15 cellular contexts compared by ENCODE assay signal in genomic region chr1:55618203-55618602, GRCh38.
DNase-seq lines count a peak whose midpoint lies in the region; ATAC-seq and TF ChIP-seq lines count a peak whose summit lies in the region.
"Had no signal": no experiment of that assay in that cellular context is flagged by ENCODE, and none has a peak within 500 bp of the region (broad histone marks: within the 10 kb centered on the region; RNA-seq: fewer than 3 reads in every experiment).

No MANE protein-coding gene starts in this region.

- TF ChIP-seq CTCF in gastroesophageal sphincter (IDR thresholded peaks at IDR 0.05) = no peak

- peaks cover 0 to 10% (median 2%) of the 10 kb centered on the region in 3 donors for H3K9me3 ChIP-seq in gastroesophageal sphincter

- no peak for TF ChIP-seq POLR2A in gastroesophageal sphincter (IDR thresholded peaks at IDR 0.05)

- no peak overlapping the region for H3K27ac Mint-ChIP-seq in T-helper 2 cell treated with Interferon-gamma antibody and Interleukin-4, amounts not matched to agents 5 μg/mL and 100 μg/mL, for 36 hours
- H3K27ac Mint-ChIP-seq: CD4-positive, CD25-positive, alpha-beta regulatory T cell; HFFc6 had no signal

- H3K4me1 Mint-ChIP-seq in T-helper 2 cell treated with Interferon-gamma antibody and Interleukin-4, amounts not matched to agents 5 μg/mL and 100 μg/mL, for 36 hours (ENCODE audit: low read depth) = no peaks in the 10 kb centered on the region

- intact Hi-C loops in left colon (cut with DNase I, micrococcal nuclease) = no loop called here
- intact Hi-C loops in sciatic nerve (cut with DNase I) = no loop called here

- no peak for TF ChIP-seq EP300 in gastroesophageal sphincter (IDR thresholded peaks at IDR 0.05)

- WGBS in gastroesophageal sphincter (ENCODE audit: low coverage in 1 of 2), 2 donors = 100% methylated on average over 1 of the region's 1 CpG

- no peaks in the 10 kb centered on the region for H3K27me3 Mint-ChIP-seq in T-helper 2 cell treated with Interferon-gamma antibody and Interleukin-4, amounts not matched to agents 5 μg/mL and 100 μg/mL, for 36 hours (ENCODE audit: low read depth)

- peaks cover 3% of the 10 kb centered on the region for H3K9me3 Mint-ChIP-seq in T-helper 2 cell treated with Interferon-gamma antibody and Interleukin-4, amounts not matched to agents 5 μg/mL and 100 μg/mL, for 36 hours
- H3K9me3 Mint-ChIP-seq: HFFc6 had no signal

- no peaks in the 10 kb centered on the region for H3K27me3 ChIP-seq in gastroesophageal sphincter
- H3K27me3 ChIP-seq: BLaER1 treated with 17β-estradiol and CSF1 and Interleukin-3, amounts not matched to agents 10 nM and 100 nM had no signal

- DNase-seq in amniotic epithelial cell (ENCODE audit: low read depth) (peak; percentile 79), fibroblast of gingiva (ENCODE audit: low read depth) (peak; percentile 24), left colon (no peak), sciatic nerve (ENCODE audit: low spot score) (no peak), amygdala (lab: John Stamatoyannopoulos, UW) (no peak)
- DNase-seq in T-helper 2 cell treated with Interferon-gamma antibody and Interleukin-4, amounts not matched to agents 5 μg/mL and 100 μg/mL, for 36 hours (ENCODE audit: low spot score) = no peak
- DNase-seq: ACHN; CD4-positive, CD25-positive, alpha-beta regulatory T cell; DMS79; HCEC 1CT; HFFc6 had no signal

- peak; percentile 77 for ATAC-seq in left colon
- peak; percentile 65 for ATAC-seq in sciatic nerve
- no peak for ATAC-seq in gastroesophageal sphincter
- ATAC-seq: GM12878, HepG2 had no signal

- no peaks in the 10 kb centered on the region for H3K36me3 Mint-ChIP-seq in T-helper 2 cell treated with Interferon-gamma antibody and Interleukin-4, amounts not matched to agents 5 μg/mL and 100 μg/mL, for 36 hours (ENCODE audit: low read depth)
- H3K36me3 Mint-ChIP-seq: CD4-positive, CD25-positive, alpha-beta regulatory T cell had no signal

- H3K4me1 ChIP-seq in gastroesophageal sphincter = no peaks in the 10 kb centered on the region

- no peak overlapping the region for H3K27ac ChIP-seq in gastroesophageal sphincter
- H3K27ac ChIP-seq: BLaER1 treated with 17β-estradiol and CSF1 and Interleukin-3, amounts not matched to agents 10 nM and 100 nM had no signal

- no peak overlapping the region for H3K4me3 Mint-ChIP-seq in T-helper 2 cell treated with Interferon-gamma antibody and Interleukin-4, amounts not matched to agents 5 μg/mL and 100 μg/mL, for 36 hours
- H3K4me3 Mint-ChIP-seq: CD4-positive, CD25-positive, alpha-beta regulatory T cell; HFFc6 had no signal

- no peak overlapping the region for H3K4me3 ChIP-seq in gastroesophageal sphincter
- H3K4me3 ChIP-seq: BLaER1 treated with 17β-estradiol and CSF1 and Interleukin-3, amounts not matched to agents 10 nM and 100 nM; GM12878 had no signal

- H3K36me3 ChIP-seq in gastroesophageal sphincter = no peaks in the 10 kb centered on the region
- H3K36me3 ChIP-seq: BLaER1 treated with 17β-estradiol and CSF1 and Interleukin-3, amounts not matched to agents 10 nM and 100 nM had no signal

Comparison
In these comparisons a context has a peak if more than half of its experiments do, and no peak if none do; other contexts are left out.
1. DNase-seq: peak in amniotic epithelial cell (single experiment) and fibroblast of gingiva (single experiment); none in left colon (0 of 2), sciatic nerve (single experiment), T-helper 2 cell treated with Interferon-gamma antibody and Interleukin-4, amounts not matched to agents 5 μg/mL and 100 μg/mL, for 36 hours (single experiment) and amygdala (0 of 56).